In the genomic region with DNA sequence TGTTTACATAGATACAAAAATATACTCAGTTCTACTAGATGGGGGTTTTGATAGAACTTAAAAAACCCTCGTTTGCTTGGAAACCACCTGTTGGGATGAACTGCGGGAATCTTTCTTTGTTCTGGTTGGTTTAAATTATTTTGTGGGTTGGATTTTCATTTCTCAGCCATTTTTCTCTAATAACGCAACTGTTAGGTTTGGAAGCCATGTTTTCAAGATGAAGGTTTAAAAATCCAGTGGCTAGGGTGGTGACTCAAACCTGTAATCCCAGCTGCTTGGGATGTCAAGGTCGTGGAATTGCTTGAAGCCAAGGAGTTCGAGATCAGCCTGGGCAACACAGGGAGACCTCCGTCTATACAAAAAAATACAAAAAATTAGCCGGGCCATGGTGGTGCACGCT, we compare ENCODE assay signal across 10 cellular contexts. TPM values are rescaled to one million over a fixed set of nuclear protein-coding genes. Genes with fewer than 3 reads are reported as not detected.
A peak's percentile ranks its signal among the peaks of the same experiment; 100 is the strongest.
DNase-seq lines count a peak whose midpoint lies in the region; ATAC-seq, FAIRE-seq and TF ChIP-seq lines count a peak whose summit lies in the region.
"Had no signal": no experiment of that assay in that cellular context is flagged by ENCODE, and none has a peak within 500 bp of the region (broad histone marks: within the 10 kb centered on the region; RNA-seq: fewer than 3 reads in every experiment).

No MANE protein-coding gene starts in this region.

- no peak for TF ChIP-seq EP300 in A549 (IDR thresholded peaks at IDR 0.05)

- H3K4me1 Mint-ChIP-seq in activated naive CD8-positive, alpha-beta T cell treated with anti-CD3 and anti-CD28 coated beads, Interleukin-2, amount 10 ng/mL, durations not matched to agents 7 days and 5 days = peaks cover 47% of the 10 kb centered on the region

- peak overlapping the region; percentile 83 for H3K4me2 ChIP-seq in A549
- peak overlapping the region; percentile 95 for H3K4me2 ChIP-seq in HCT116 (ENCODE audit: low read length)

- CTCF ChIA-PET in A549 (lab: Yijun Ruan, JAX) (interaction anchor here (0.9 kb wide), 1 partner anchor 23 kb away, joined by 3 read pairs; no protein-coding TSS in a partner anchor), HCT116 (lab: Charles Lee) (no interaction called here)

- peaks cover 25% of the 10 kb centered on the region; the same call in 1 of the 2 replicates for H4K20me1 ChIP-seq in HCT116 (ENCODE audit: insufficient read depth)

- no peak for ATAC-seq in A549
- no peak for ATAC-seq in HCT116
- ATAC-seq in activated naive CD8-positive, alpha-beta T cell treated with anti-CD3 and anti-CD28 coated beads, Interleukin-2, amount 10 ng/mL, durations not matched to agents 7 days and 5 days (ENCODE audit: low read depth) = no peak

- H3K9me2 ChIP-seq in HCT116 (ENCODE audit: insufficient read depth) = no peaks in the 10 kb centered on the region

- 72% methylated on average over 8 of the region's 8 CpGs for WGBS in A549 (ENCODE audit: missing lambda C conversion rate)

- FAIRE-seq in A549 (lab: Jason Lieb, UNC) (no peak), kidney (lab: Jason Lieb, UNC) (no peak)

- H3K27me3 Mint-ChIP-seq in activated naive CD8-positive, alpha-beta T cell treated with anti-CD3 and anti-CD28 coated beads, Interleukin-2, amount 10 ng/mL, durations not matched to agents 7 days and 5 days = no peaks in the 10 kb centered on the region

- peaks cover 5% of the 10 kb centered on the region for H3K9me3 Mint-ChIP-seq in activated naive CD8-positive, alpha-beta T cell treated with anti-CD3 and anti-CD28 coated beads, Interleukin-2, amount 10 ng/mL, durations not matched to agents 7 days and 5 days

- H3K4me1 ChIP-seq in A549 (peaks cover 55% of the 10 kb centered on the region), HCT116 (ENCODE audit: control insufficient read depth in 1 of 2, insufficient read depth in 2 of 2, low read length in 2 of 2) (peaks cover 6 to 21% of the 10 kb centered on the region in 2 experiments; a peak in 3 of 4 replicates), kidney (ENCODE audit: control insufficient read depth in 1 of 2, insufficient read depth in 1 of 2, low read depth in 1 of 2, low read length in 2 of 2) (peaks cover 6 to 8% of the 10 kb centered on the region in 2 donors)

- H3K9me3 ChIP-seq in A549 (no peaks in the 10 kb centered on the region), HCT116 (ENCODE audit: control insufficient read depth in 1 of 2, insufficient read depth in 1 of 2, low read depth in 1 of 2, low read length in 2 of 2) (no peaks in the 10 kb centered on the region), kidney (ENCODE audit: control insufficient read depth in 1 of 2, low read length in 2 of 2) (no peaks in the 10 kb centered on the region)

- RAD21 ChIA-PET in HCT116 (lab: Charles Lee; ENCODE audit: low non-redundant PET in 1 of 2, low total read pairs in 2 of 2, uncharacterized antibody in 2 of 2, unreplicated experiment in 2 of 2) = no interaction called here

- TF ChIP-seq POLR2A in A549 (IDR thresholded peaks at IDR 0.05; ENCODE audit: low read length) (no peak), HCT116 (IDR thresholded peaks at IDR 0.05; ENCODE audit: borderline replicate concordance, extremely low read depth, insufficient read depth, insufficient read length) (no peak)

- H3K36me3 ChIP-seq in HCT116 (ENCODE audit: control insufficient read depth in 1 of 2, insufficient read depth in 2 of 2, low read length in 2 of 2) (no peaks in the 10 kb centered on the region), kidney (ENCODE audit: control insufficient read depth in 1 of 2, insufficient read depth in 2 of 2, low read length in 2 of 2) (no peaks in the 10 kb centered on the region)

- no peaks in the 10 kb centered on the region for H3K27me3 ChIP-seq in HCT116 (ENCODE audit: insufficient read depth, low read length)

- TF ChIP-seq CTCF in A549 (IDR thresholded peaks at IDR 0.05) (no peak), HCT116 (IDR thresholded peaks at IDR 0.05 in 2 of 3, conservative IDR thresholded peaks at IDR 0.05 in 1 of 3; ENCODE audit: borderline replicate concordance in 1 of 3, insufficient read depth in 1 of 3, low read depth in 2 of 3, low read length in 2 of 3) (no peak), kidney (IDR thresholded peaks at IDR 0.05; ENCODE audit: borderline replicate concordance, extremely low read depth, insufficient read depth) (no peak)

- intact Hi-C loops in HCT116 (cut with micrococcal nuclease) = no loop called here
- intact Hi-C loops in kidney (cut with DNase I) = no loop called here

- no peak overlapping the region for H2AFZ ChIP-seq in HCT116 (ENCODE audit: low read depth, low read length, poor library complexity, severe bottlenecking)

- BruUV-seq in HCT116 (replicated peaks; lab: Mats Ljungman, UMichigan) = TSS peak; percentile 66

- POLR2A ChIA-PET in A549 (lab: Yijun Ruan, JAX) = no interaction called here
- POLR2A ChIA-PET in HCT116 (lab: Charles Lee) = no interaction called here
- POLR2A ChIA-PET in activated naive CD8-positive, alpha-beta T cell treated with anti-CD3 and anti-CD28 coated beads, Interleukin-2, amount 10 ng/mL, durations not matched to agents 7 days and 5 days (lab: Charles Lee) = interaction anchor here (0.7 kb wide), 1 partner anchor 21 kb away, joined by 4 read pairs; no protein-coding TSS in a partner anchor

- H3K36me3 Mint-ChIP-seq in activated naive CD8-positive, alpha-beta T cell treated with anti-CD3 and anti-CD28 coated beads, Interleukin-2, amount 10 ng/mL, durations not matched to agents 7 days and 5 days = peaks cover 19% of the 10 kb centered on the region

- H3K4me3 ChIP-seq in A549 = peak overlapping the region; percentile 64
- H3K4me3 ChIP-seq in HCT116 (replicated peaks in 1 of 2; ENCODE audit: low read depth in 1 of 2, low read length in 2 of 2) = peak overlapping the region; percentile 87 to 91
- peak overlapping the region; percentile 20 to 95 for H3K4me3 ChIP-seq in kidney (ENCODE audit: low read length in 2 of 2)

- peak overlapping the region in 1 of 2 experiments; percentile 79; a peak in 2 of 6 replicates for H3K27ac ChIP-seq in A549
- H3K27ac ChIP-seq in HCT116 (ENCODE audit: low read depth, low read length) = peak overlapping the region; percentile 63; the same call in 1 of the 2 replicates
- no peak overlapping the region for H3K27ac ChIP-seq in kidney (ENCODE audit: low read depth in 2 of 2, low read length in 2 of 2)

- H3K4me3 Mint-ChIP-seq in activated naive CD8-positive, alpha-beta T cell treated with anti-CD3 and anti-CD28 coated beads, Interleukin-2, amount 10 ng/mL, durations not matched to agents 7 days and 5 days = peak overlapping the region; percentile 98

- H3K79me2 ChIP-seq in HCT116 (ENCODE audit: insufficient read depth, low read length) = peaks cover 60% of the 10 kb centered on the region

- peak overlapping the region; percentile 50 for H3K27ac Mint-ChIP-seq in activated naive CD8-positive, alpha-beta T cell treated with anti-CD3 and anti-CD28 coated beads, Interleukin-2, amount 10 ng/mL, durations not matched to agents 7 days and 5 days

- DNase-seq in A549 (ENCODE audit: low read depth in 1 of 2, low spot score in 1 of 2) (no peak), HCT116 (ENCODE audit: low read depth, low spot score) (no peak), kidney (no peak), CD1c-positive myeloid dendritic cell (ENCODE audit: extremely low spot score) (no peak), dermis blood vessel endothelial cell (no peak)
- no peak for DNase-seq in activated naive CD8-positive, alpha-beta T cell treated with anti-CD3 and anti-CD28 coated beads, Interleukin-2, amount 10 ng/mL, durations not matched to agents 7 days and 5 days
- DNase-seq in activated CD4-positive, CD25-positive, alpha-beta regulatory T cell (lab: John Stamatoyannopoulos, UW) = no peak
- no peak for DNase-seq in stimulated activated CD8-positive, alpha-beta memory T cell treated with anti-CD3 and anti-CD28 coated beads, Interleukin-4, amount 100 ng/mL, for 48 hours
- DNase-seq: NCI-H510A, posterior cingulate gyrus had no signal

- H3K9ac ChIP-seq in HCT116 (ENCODE audit: low read length) = peak overlapping the region; percentile 89
- H3K9ac ChIP-seq in kidney (ENCODE audit: low read length in 2 of 2) = no peak overlapping the region

- TF ChIP-seq RAD21 in A549 (conservative IDR thresholded peaks at IDR 0.05 in 1 of 2, IDR thresholded peaks at IDR 0.05 in 1 of 2) = no peak
- TF ChIP-seq RAD21 in HCT116 (IDR thresholded peaks at IDR 0.05; ENCODE audit: low read depth) = no peak

TF ChIP-seq in A549, 52 proteins besides CTCF, POLR2A, EP300 and RAD21 (continues in another document):
- no peak for TF ChIP-seq ESRRA (IDR thresholded peaks at IDR 0.05; ENCODE audit: borderline replicate concordance, low read length)
- TF ChIP-seq MYC (IDR thresholded peaks at IDR 0.05; ENCODE audit: borderline replicate concordance, low read length) = no peak
- no peak for TF ChIP-seq ZNF302 (CRISPR knock-in tag; IDR thresholded peaks at IDR 0.05)
- TF ChIP-seq, protein P1, sequence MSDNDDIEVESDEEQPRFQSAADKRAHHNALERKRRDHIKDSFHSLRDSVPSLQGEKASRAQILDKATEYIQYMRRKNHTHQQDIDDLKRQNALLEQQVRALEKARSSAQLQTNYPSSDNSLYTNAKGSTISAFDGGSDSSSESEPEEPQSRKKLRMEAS (IDR thresholded peaks at IDR 0.05) = no peak
- no peak for TF ChIP-seq SREBF2 (IDR thresholded peaks at IDR 0.05)

TF ChIP-seq in HCT116, 20 proteins besides CTCF, POLR2A, EP300 and RAD21 (continues in another document):
- TF ChIP-seq SP1 (IDR thresholded peaks at IDR 0.05; ENCODE audit: low read depth) = no peak

RNA-seq across cellular contexts. Expression of a gene that starts 1.6 kb away (rescaled TPM):
- polyA plus RNA-seq in A549 (2011; rRNA removed) (157 and 228 TPM in 2 replicates), A549 (2017; fragmentation: RNase III; extraction: RNeasy Plus Mini Kit Qiagen cat#74134 plus additional on column Dnase treatment) (116 to 125 TPM (median 119 TPM) in 3 replicates), kidney (ENCODE audit: insufficient read depth, low read depth, low replicate concordance) (34.8 TPM)
- polyA plus RNA-seq in A549 (2012; cell fraction: cytosol; rRNA removed) = 49.3 and 63.3 TPM in 2 replicates
- polyA plus RNA-seq in A549 (2012; cell fraction: nucleus; rRNA removed) = 13.8 and 26.8 TPM in 2 replicates
- polyA minus RNA-seq in A549 (2011; rRNA and poly(A)+ RNA removed) = 112 and 125 TPM in 2 replicates
- total RNA-seq in HCT116 (2021; ENCODE audit: unreplicated experiment) (51.4 TPM), kidney (56.3 TPM), dermis blood vessel endothelial cell (37.3 and 44.7 TPM in 2 replicates)
- polyA plus RNA-seq in HCT116 (2012) = 35.2 and 38.8 TPM in 2 replicates
- 10 to 100 TPM; 66.1 to 67.0 TPM for total RNA-seq in activated naive CD8-positive, alpha-beta T cell treated with anti-CD3 and anti-CD28 coated beads, Interleukin-2, amount 10 ng/mL, durations not matched to agents 7 days and 5 days
